8 cellular contexts compared by ENCODE assay signal in genomic region chr16:2968738-2969544, GRCh38. TPM values are rescaled to one million over a fixed set of nuclear protein-coding genes. Genes with fewer than 3 reads are reported as not detected.
DNase-seq lines count a peak whose midpoint lies in the region; ATAC-seq, FAIRE-seq and TF ChIP-seq lines count a peak whose summit lies in the region.

TSS of gene PAQR4 (plus strand) at chr16:2969348. CDS start at chr16:2969675, 327 bp downstream.

- peak within 1 kb of the TSS; percentile 58 to 75 for H3K4me3 ChIP-seq in right atrium auricular region

- peak; percentile 64 for DNase-seq in NCI-H1694 (lab: John Stamatoyannopoulos, UW)
- DNase-seq in T-helper 2 cell = peak; percentile 61 to 88 (median 66)
- DNase-seq in anterior cingulate cortex (lab: John Stamatoyannopoulos, UW) = peak in 57 of 58 donors; percentile 23 to 88 (median 78)
- DNase-seq in right atrium auricular region (ENCODE audit: low spot score) = peak; percentile 84
- DNase-seq in pulmonary artery endothelial cell (ENCODE audit: low read depth, low spot score) = peak; percentile 44
- DNase-seq in urothelium cell line (ENCODE audit: low spot score) = peak; percentile 96

- ATAC-seq in GM18502 (IDR thresholded peaks at IDR 0.05; ENCODE audit: poor library complexity, unreplicated experiment) = peak; percentile 71
- peak; percentile 72 for ATAC-seq in HG02852 (IDR thresholded peaks at IDR 0.05; ENCODE audit: unreplicated experiment)

- TF ChIP-seq CTCF in right atrium auricular region (IDR thresholded peaks at IDR 0.05) = no peak

- H3K36me3 ChIP-seq in right atrium auricular region = no peaks in the 10 kb centered on the region

- peaks cover 0 to 60% of the 10 kb centered on the region in 2 donors for H3K4me1 ChIP-seq in right atrium auricular region

- peaks cover 22 to 39% of the 10 kb centered on the region in 2 donors for H3K27me3 ChIP-seq in right atrium auricular region

- H3K27ac ChIP-seq in right atrium auricular region = peak within 1 kb of the TSS in 1 of 2 donors; percentile 52

- no peaks in the 10 kb centered on the region for H3K9me3 ChIP-seq in right atrium auricular region

- FAIRE-seq in urothelium cell line (lab: Jason Lieb, UNC) = peak; percentile 85

RNA-seq across cellular contexts. Expression of gene PAQR4, which starts in this region (rescaled TPM):
- total RNA-seq in right atrium auricular region (1 to 10 TPM; 4.7 to 5.9 TPM), pulmonary artery endothelial cell (15.9 and 16.2 TPM in 2 replicates)

Comparison
In these comparisons a context has a peak if more than half of its experiments do, and no peak if none do; other contexts are left out.
1. DNase-seq: peak in every context shown above with its lines; median percentile 96 in urothelium cell line; 84 in right atrium auricular region; 78 in anterior cingulate cortex; 66 in T-helper 2 cell; 64 in NCI-H1694; 44 in pulmonary artery endothelial cell.